In genomic region chr3:40851836-40852235, GRCh38 we compare ENCODE assay signal across 6 cellular contexts.
"Had no signal": no experiment of that assay in that cellular context is flagged by ENCODE, and none has a peak within 500 bp of the region (broad histone marks: within the 10 kb centered on the region; RNA-seq: fewer than 3 reads in every experiment).

No MANE protein-coding gene starts in this region.

- H3K27ac ChIP-seq: GM23248 had no signal

- ATAC-seq: K562 had no signal

- DNase-seq: GM23248, GOT3, H7, HCEC 1CT, IMR-90 had no signal

- H3K9ac ChIP-seq: GM23248 had no signal

- H2AFZ ChIP-seq: GM23248 had no signal
